ENCODE assay signal across 19 cellular contexts in genomic region chrX:13868481-13869040, GRCh38.
DNase-seq lines count a peak whose midpoint lies in the region; TF ChIP-seq lines count a peak whose summit lies in the region.
"Had no signal": no experiment of that assay in that cellular context is flagged by ENCODE, and none has a peak within 500 bp of the region (broad histone marks: within the 10 kb centered on the region; RNA-seq: fewer than 3 reads in every experiment).

No MANE protein-coding gene starts in this region.

- no peak for TF ChIP-seq CTCF in astrocyte of the cerebellum (IDR thresholded peaks at IDR 0.05; ENCODE audit: low read depth, low read length, missing control alignments)

- no peak overlapping the region for H3K4me3 ChIP-seq in astrocyte of the cerebellum (ENCODE audit: low read depth, low read length)
- H3K4me3 ChIP-seq: Peyer's patch, SJSA1, thoracic aorta, vagina had no signal

- DNase-seq in GM04503 (ENCODE audit: low read depth) (peak; percentile 3), astrocyte of the cerebellum (ENCODE audit: low read depth) (peak; percentile 47), fibroblast of peridontal ligament (ENCODE audit: extremely low read depth) (peak; percentile 71), stromal cell of bone marrow (ENCODE audit: low read depth) (peak; percentile 29), globus pallidus (ENCODE audit: low spot score) (no peak), NCI-H1092 (lab: John Stamatoyannopoulos, UW) (no peak), NCI-H446 (lab: John Stamatoyannopoulos, UW) (no peak)
- DNase-seq: activated CD4-positive, alpha-beta T cell treated with anti-CD3 and anti-CD28 coated beads, Interleukin-2, amount 10 ng/mL, durations not matched to agents 24 days and 14 days; activated CD8-positive, alpha-beta memory T cell treated with anti-CD3 and anti-CD28 coated beads, Interleukin-2, amount 10 ng/mL, durations not matched to agents 7 days and 5 days; cortex of kidney; NCI-H1048; NCI-H2029 treated with DMSO at 0.1 percent for 48 hours; Peyer's patch; small intestine; stimulated activated CD4-positive, alpha-beta T cell treated with anti-CD3 and anti-CD28 coated beads, Interleukin-2, amount 100 ng/mL, for 24 hours; T-helper 17 cell had no signal

- in situ Hi-C loops in astrocyte of the cerebellum (cut with HindIII; ENCODE audit: low sequenced_read_pairs), result no loop called here

Comparison
In these comparisons a context has a peak if more than half of its experiments do, and no peak if none do; other contexts are left out.
1. DNase-seq: peak in GM04503 (single experiment), astrocyte of the cerebellum (single experiment), fibroblast of peridontal ligament (single experiment) and stromal cell of bone marrow (single experiment); none in globus pallidus (single experiment), NCI-H1092 (single experiment) and NCI-H446 (0 of 2).